ENCODE assay signal across 9 cellular contexts in genomic region chr12:122403831-122404230, GRCh38. TPM values are rescaled to one million over a fixed set of nuclear protein-coding genes. Genes with fewer than 3 reads are reported as not detected.
A peak's percentile ranks its signal among the peaks of the same experiment; 100 is the strongest.
DNase-seq lines count a peak whose midpoint lies in the region; ATAC-seq, FAIRE-seq and TF ChIP-seq lines count a peak whose summit lies in the region.
"Had no signal": no experiment of that assay in that cellular context is flagged by ENCODE, and none has a peak within 500 bp of the region (broad histone marks: within the 10 kb centered on the region; RNA-seq: fewer than 3 reads in every experiment).

No MANE protein-coding gene starts in this region.

- no peak for TF ChIP-seq RAD21 in A549 (conservative IDR thresholded peaks at IDR 0.05 in 1 of 2, IDR thresholded peaks at IDR 0.05 in 1 of 2)

- no peak overlapping the region for H3K4me3 ChIP-seq in A549
- no peak overlapping the region for H3K4me3 ChIP-seq in lower lobe of right lung
- H3K4me3 ChIP-seq: coronary artery had no signal

- TF ChIP-seq EP300 in A549 (IDR thresholded peaks at IDR 0.05) = no peak

- no peaks in the 10 kb centered on the region for H3K27me3 Mint-ChIP-seq in activated T-helper 17 cell treated with anti-CD3 and anti-CD28 coated beads, Interleukin-2, amount 50 U/mL, for 72 hours
- H3K27me3 Mint-ChIP-seq in neural crest cell (ENCODE audit: low read depth) = no peaks in the 10 kb centered on the region

- H3K9me3 Mint-ChIP-seq in activated T-helper 17 cell treated with anti-CD3 and anti-CD28 coated beads, Interleukin-2, amount 50 U/mL, for 72 hours = no peaks in the 10 kb centered on the region
- no peaks in the 10 kb centered on the region for H3K9me3 Mint-ChIP-seq in neural crest cell

- TF ChIP-seq CTCF in A549 (IDR thresholded peaks at IDR 0.05) = no peak
- no peak for TF ChIP-seq CTCF in neural crest cell (conservative IDR thresholded peaks at IDR 0.05)
- TF ChIP-seq CTCF in lower lobe of right lung (IDR thresholded peaks at IDR 0.05) = no peak

- H3K36me3 Mint-ChIP-seq in activated T-helper 17 cell treated with anti-CD3 and anti-CD28 coated beads, Interleukin-2, amount 50 U/mL, for 72 hours (ENCODE audit: low read depth) = peaks cover 42% of the 10 kb centered on the region
- H3K36me3 Mint-ChIP-seq in neural crest cell (ENCODE audit: low read depth) = peaks cover 3% of the 10 kb centered on the region

- 90% methylated on average over 12 of the region's 12 CpGs for WGBS in A549 (ENCODE audit: missing lambda C conversion rate)

- peaks cover 35% of the 10 kb centered on the region for H3K4me1 Mint-ChIP-seq in activated T-helper 17 cell treated with anti-CD3 and anti-CD28 coated beads, Interleukin-2, amount 50 U/mL, for 72 hours
- H3K4me1 Mint-ChIP-seq in neural crest cell = peaks cover 30% of the 10 kb centered on the region

- ATAC-seq in A549 (no peak), GM18861 (IDR thresholded peaks at IDR 0.05; ENCODE audit: unreplicated experiment) (peak; percentile 38), lower lobe of right lung (no peak), HG03159 (IDR thresholded peaks at IDR 0.05; ENCODE audit: unreplicated experiment) (no peak)
- peak; percentile 13 for ATAC-seq in activated T-helper 17 cell treated with anti-CD3 and anti-CD28 coated beads, Interleukin-2, amount 50 U/mL, for 72 hours (replicated peaks)

- FAIRE-seq in A549 (lab: Jason Lieb, UNC) = no peak

- intact Hi-C loops in lower lobe of right lung (cut with DNase I) = loop anchor here (5.0 kb wide), 1 partner anchor 68 kb away; no protein-coding TSS in a partner anchor

- H3K4me1 ChIP-seq in A549 (peaks cover 71% of the 10 kb centered on the region), lower lobe of right lung (peaks cover 38% of the 10 kb centered on the region)

- DNase-seq in A549 (ENCODE audit: low read depth in 1 of 2, low spot score in 1 of 2) (no peak), neural crest cell (ENCODE audit: low read depth, low spot score) (no peak), lower lobe of right lung (no peak), NCI-H1694 (lab: John Stamatoyannopoulos, UW) (no peak), caudate nucleus (lab: John Stamatoyannopoulos, UW) (no peak)

- TF ChIP-seq POLR2A in A549 (IDR thresholded peaks at IDR 0.05; ENCODE audit: low read length) = no peak

- POLR2A ChIA-PET in A549 (lab: Yijun Ruan, JAX) = interaction anchor here (0.6 kb wide), 1 partner anchor 37 kb away, joined by 4 read pairs; no protein-coding TSS in a partner anchor

- CTCF ChIA-PET in A549 (lab: Yijun Ruan, JAX) = interaction anchor here (0.9 to 8.1 kb wide), 4 partner anchors 18 to 68 kb away, joined by 3 to 79 read pairs (median 9); partner anchors contain the start of gene CLIP1

- peak overlapping the region; percentile 44 for H3K27ac Mint-ChIP-seq in activated T-helper 17 cell treated with anti-CD3 and anti-CD28 coated beads, Interleukin-2, amount 50 U/mL, for 72 hours
- H3K27ac Mint-ChIP-seq in neural crest cell (ENCODE audit: unreplicated experiment) = peak overlapping the region; percentile 63

- no peaks in the 10 kb centered on the region for H3K9me3 ChIP-seq in A549
- no peaks in the 10 kb centered on the region for H3K9me3 ChIP-seq in lower lobe of right lung

- H3K27ac ChIP-seq in A549 (peak overlapping the region; percentile 98), lower lobe of right lung (no peak overlapping the region), caudate nucleus (ENCODE audit: low read depth, low read length) (no peak overlapping the region)
- H3K27ac ChIP-seq: coronary artery had no signal

- peak overlapping the region; percentile 55 for H3K4me3 Mint-ChIP-seq in activated T-helper 17 cell treated with anti-CD3 and anti-CD28 coated beads, Interleukin-2, amount 50 U/mL, for 72 hours
- no peak overlapping the region for H3K4me3 Mint-ChIP-seq in neural crest cell

- H3K27me3 ChIP-seq in lower lobe of right lung (ENCODE audit: low read depth) = no peaks in the 10 kb centered on the region

- no peaks in the 10 kb centered on the region for H3K36me3 ChIP-seq in lower lobe of right lung

- peak overlapping the region; percentile 53; the same call in 1 of the 3 replicates for H3K4me2 ChIP-seq in A549

TF ChIP-seq in A549, 52 proteins besides CTCF, POLR2A, EP300 and RAD21:
- no peak for TF ChIP-seq CEBPB (IDR thresholded peaks at IDR 0.05)

RNA-seq across cellular contexts. Expression of gene CLIP1, which starts 18.6 kb away (rescaled TPM):
- polyA plus RNA-seq in A549 (2011; rRNA removed) = 133 and 149 TPM in 2 replicates
- polyA plus RNA-seq in A549 (2012; cell fraction: cytosol; rRNA removed) = 49.1 and 54.3 TPM in 2 replicates
- polyA plus RNA-seq in A549 (2012; cell fraction: nucleus; rRNA removed) = 98.3 and 122 TPM in 2 replicates
- polyA plus RNA-seq in A549 (2017; fragmentation: RNase III; extraction: RNeasy Plus Mini Kit Qiagen cat#74134 plus additional on column Dnase treatment) = 43.0 to 49.7 TPM (median 44.4 TPM) in 3 replicates
- polyA minus RNA-seq in A549 (2011; rRNA and poly(A)+ RNA removed) = 217 and 263 TPM in 2 replicates
- 10 to 100 TPM; 61.0 to 86.1 TPM for total RNA-seq in activated T-helper 17 cell treated with anti-CD3 and anti-CD28 coated beads, Interleukin-2, amount 50 U/mL, for 72 hours
- total RNA-seq in neural crest cell = 55.8 and 56.9 TPM in 2 replicates
- total RNA-seq in lower lobe of right lung = 78.2 TPM

Comparison
In these comparisons a context has a peak if more than half of its experiments do, and no peak if none do; other contexts are left out.
1. ATAC-seq: peak in GM18861 (single experiment) and activated T-helper 17 cell treated with anti-CD3 and anti-CD28 coated beads, Interleukin-2, amount 50 U/mL, for 72 hours (single experiment); none in A549 (0 of 2), lower lobe of right lung (0 of 2) and HG03159 (single experiment).
2. H3K27ac ChIP-seq: peak in A549 (2 of 2); none in lower lobe of right lung (single experiment) and caudate nucleus (single experiment).